8 cellular contexts compared by ENCODE assay signal in the genomic region with DNA sequence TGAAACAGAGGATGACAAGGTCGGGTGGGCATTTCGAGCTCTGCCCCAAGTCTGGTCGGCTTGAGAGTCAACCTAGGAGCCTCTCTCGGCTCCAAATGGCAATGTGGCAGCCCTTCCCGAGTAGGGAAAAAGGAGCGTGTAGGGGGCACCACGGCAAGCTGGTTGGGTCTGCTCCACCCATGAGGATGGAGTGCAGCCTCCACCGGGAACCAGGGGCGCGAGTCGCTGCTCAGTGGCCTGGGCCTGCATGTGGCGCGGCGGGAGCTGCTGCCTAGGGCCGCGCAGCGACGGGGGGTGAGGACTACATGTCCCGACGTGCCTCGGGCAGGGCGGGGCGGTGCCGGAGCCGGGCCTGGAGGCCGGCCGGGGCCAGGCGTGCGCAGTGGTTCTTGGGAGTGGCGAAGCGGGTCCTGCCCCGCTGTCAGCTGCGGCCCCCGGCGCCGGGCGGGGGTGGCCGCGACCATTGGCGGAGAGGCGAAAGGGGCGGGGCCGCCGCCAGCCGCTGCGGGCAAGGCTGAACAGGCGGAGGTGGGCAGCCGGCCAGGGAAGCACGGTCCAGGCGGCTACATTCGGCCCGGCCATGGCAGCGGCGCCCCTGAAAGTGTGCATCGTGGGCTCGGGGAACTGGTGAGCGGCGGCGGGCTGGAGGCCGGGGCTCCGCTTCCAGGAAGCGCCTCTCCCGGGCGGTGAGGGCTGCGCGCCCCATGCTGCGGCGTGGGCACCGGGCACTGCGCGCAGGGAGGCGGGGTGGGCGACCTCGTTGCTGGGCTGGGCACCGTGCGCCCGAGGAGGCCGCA. TPM values are rescaled to one million over a fixed set of nuclear protein-coding genes. Genes with fewer than 3 reads are reported as not detected.
DNase-seq lines count a peak whose midpoint lies in the region; ATAC-seq and TF ChIP-seq lines count a peak whose summit lies in the region.

A gene (plus strand): TSS at position 489 of the 797 bp plus-strand sequence. CDS start 92 bp downstream, at position 581.

- no peaks in the 10 kb centered on the region for H3K27me3 ChIP-seq in SK-N-SH (ENCODE audit: insufficient read depth)

- ATAC-seq in HG02571 (IDR thresholded peaks at IDR 0.05; ENCODE audit: unreplicated experiment), result peak; percentile 100

- TF ChIP-seq CTCF in NB4 (IDR thresholded peaks at IDR 0.05; ENCODE audit: low read depth, low read length), result no peak
- TF ChIP-seq CTCF in SK-N-SH (IDR thresholded peaks at IDR 0.05), result no peak

- H2AFZ ChIP-seq in SK-N-SH (ENCODE audit: low read depth), result peak within 1 kb of the TSS; percentile 82

- H4K20me1 ChIP-seq in SK-N-SH (ENCODE audit: insufficient read depth), result no peaks in the 10 kb centered on the region

- peak; percentile 81 for DNase-seq in GM04504 (ENCODE audit: low read depth)
- peak; percentile 95 for DNase-seq in NB4 (ENCODE audit: low read depth)
- DNase-seq in SK-N-SH, result peak; percentile 98
- DNase-seq in activated naive CD4-positive, alpha-beta T cell treated with anti-CD3 and anti-CD28 coated beads, Interleukin-2, amount 50 U/mL, for 16 hours, result peak; percentile 96
- DNase-seq in germinal center (ENCODE audit: low spot score), result peak; percentile 94
- DNase-seq in nucleus accumbens (lab: John Stamatoyannopoulos, UW), result peak; percentile 10 to 98 (median 94)
- peak; percentile 95 for DNase-seq in superior temporal gyrus (ENCODE audit: extremely low spot score)

- CTCF ChIA-PET in SK-N-SH (lab: Yijun Ruan, JAX), result interaction anchor here (1.2 kb wide), 1 partner anchor 38 kb away, joined by 4 read pairs; no protein-coding TSS in a partner anchor

- POLR2A ChIA-PET in SK-N-SH (lab: Yijun Ruan, JAX), result interaction anchor here (0.7 kb wide), 1 partner anchor 33 kb away, joined by 3 read pairs; no protein-coding TSS in a partner anchor

- H3K4me1 ChIP-seq in SK-N-SH (ENCODE audit: control insufficient read depth in 1 of 2, insufficient read depth in 2 of 2, low read depth in 1 of 2, low read length in 1 of 2), result peaks cover 0 to 21% of the 10 kb centered on the region in 2 experiments; a peak in 1 of 4 replicates

- no peak for TF ChIP-seq RAD21 in SK-N-SH (IDR thresholded peaks at IDR 0.05; ENCODE audit: low read length)

- H3K9ac ChIP-seq in SK-N-SH, result no peak within 1 kb of the TSS; the same call in 1 of the 2 replicates

- H3K4me3 ChIP-seq in NB4 (ENCODE audit: low read depth, low read length) (peak within 1 kb of the TSS; percentile 82), SK-N-SH (ENCODE audit: low read depth in 2 of 2, low read length in 1 of 2) (peak within 1 kb of the TSS; percentile 70 to 73)

- H3K9me3 ChIP-seq in SK-N-SH, result no peaks in the 10 kb centered on the region

- peak within 1 kb of the TSS; percentile 88 for H3K4me2 ChIP-seq in SK-N-SH

- H3K36me3 ChIP-seq in SK-N-SH (replicated peaks in 1 of 2; ENCODE audit: control insufficient read depth in 1 of 2, insufficient read depth in 2 of 2, low read length in 1 of 2), result no peaks in the 10 kb centered on the region

- no peaks in the 10 kb centered on the region for H3K9me2 ChIP-seq in SK-N-SH

- peak within 1 kb of the TSS in 1 of 2 experiments; percentile 51; a peak in 1 of 4 replicates for H3K27ac ChIP-seq in SK-N-SH (ENCODE audit: low read depth in 2 of 2, low read length in 1 of 2)

- whole genome bisulfite sequencing in SK-N-SH (ENCODE audit: low lambda C conversion rate), result 11% methylated on average over 10 of the region's 78 CpGs

- peak; percentile 68 for TF ChIP-seq POLR2A in NB4 (IDR thresholded peaks at IDR 0.05; ENCODE audit: extremely low read depth, insufficient read length)

- no peaks in the 10 kb centered on the region for H3F3A ChIP-seq in SK-N-SH (replicated peaks; ENCODE audit: insufficient read depth)

- no peaks in the 10 kb centered on the region for H3K79me2 ChIP-seq in SK-N-SH (ENCODE audit: insufficient read depth)

- no peak for TF ChIP-seq EP300 in SK-N-SH (IDR thresholded peaks at IDR 0.05; ENCODE audit: borderline replicate concordance in 1 of 2, low read depth in 1 of 2, low read length in 1 of 2)

TF ChIP-seq in SK-N-SH, 30 proteins besides CTCF, POLR2A, EP300 and RAD21 (continues in another document):
- TF ChIP-seq TEAD4 (IDR thresholded peaks at IDR 0.05; ENCODE audit: borderline replicate concordance, insufficient read depth) (no peak), MXI1 (IDR thresholded peaks at IDR 0.05; ENCODE audit: low read depth, low read length) (peak; percentile 79), SIN3A (IDR thresholded peaks at IDR 0.05; ENCODE audit: borderline replicate concordance, low read depth, low read length) (no peak), NRF1 (IDR thresholded peaks at IDR 0.05; ENCODE audit: low read depth, low read length) (peak; percentile 81), TAF1 (IDR thresholded peaks at IDR 0.05; ENCODE audit: borderline replicate concordance, low read depth, low read length) (no peak), GABPA (IDR thresholded peaks at IDR 0.05; ENCODE audit: low read depth) (no peak), YY1 (IDR thresholded peaks at IDR 0.05; ENCODE audit: low read depth) (no peak), EZH2phosphoT487 (IDR thresholded peaks at IDR 0.05; ENCODE audit: borderline replicate concordance, low read depth) (no peak), ELF1 (IDR thresholded peaks at IDR 0.05) (no peak), RFX5 (IDR thresholded peaks at IDR 0.05; ENCODE audit: low read length) (no peak), MEF2A (IDR thresholded peaks at IDR 0.05; ENCODE audit: borderline replicate concordance, low read depth) (no peak), SMC3 (IDR thresholded peaks at IDR 0.05; ENCODE audit: low read depth, low read length) (no peak), FOXM1 (IDR thresholded peaks at IDR 0.05; ENCODE audit: low read depth) (no peak), GATA2 (CRISPR knock-in tag; IDR thresholded peaks at IDR 0.05) (no peak), RXRA (IDR thresholded peaks at IDR 0.05; ENCODE audit: borderline replicate concordance, low read depth) (no peak), RCOR1 (IDR thresholded peaks at IDR 0.05; ENCODE audit: low read length) (no peak), NFIC (IDR thresholded peaks at IDR 0.05; ENCODE audit: borderline replicate concordance) (peak; percentile 68), FOSL2 (IDR thresholded peaks at IDR 0.05; ENCODE audit: borderline replicate concordance, low read depth) (no peak)
- TF ChIP-seq, protein P1, sequence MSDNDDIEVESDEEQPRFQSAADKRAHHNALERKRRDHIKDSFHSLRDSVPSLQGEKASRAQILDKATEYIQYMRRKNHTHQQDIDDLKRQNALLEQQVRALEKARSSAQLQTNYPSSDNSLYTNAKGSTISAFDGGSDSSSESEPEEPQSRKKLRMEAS (IDR thresholded peaks at IDR 0.05; ENCODE audit: low read depth), result peak; percentile 46; the same call in 1 of the 2 replicates
- TF ChIP-seq, protein P2, sequence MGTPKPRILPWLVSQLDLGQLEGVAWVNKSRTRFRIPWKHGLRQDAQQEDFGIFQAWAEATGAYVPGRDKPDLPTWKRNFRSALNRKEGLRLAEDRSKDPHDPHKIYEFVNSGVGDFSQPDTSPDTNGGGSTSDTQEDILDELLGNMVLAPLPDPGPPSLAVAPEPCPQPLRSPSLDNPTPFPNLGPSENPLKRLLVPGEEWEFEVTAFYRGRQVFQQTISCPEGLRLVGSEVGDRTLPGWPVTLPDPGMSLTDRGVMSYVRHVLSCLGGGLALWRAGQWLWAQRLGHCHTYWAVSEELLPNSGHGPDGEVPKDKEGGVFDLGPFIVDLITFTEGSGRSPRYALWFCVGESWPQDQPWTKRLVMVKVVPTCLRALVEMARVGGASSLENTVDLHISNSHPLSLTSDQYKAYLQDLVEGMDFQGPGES (IDR thresholded peaks at IDR 0.05; ENCODE audit: low read depth, low read length), result no peak
- TF ChIP-seq, protein P3, sequence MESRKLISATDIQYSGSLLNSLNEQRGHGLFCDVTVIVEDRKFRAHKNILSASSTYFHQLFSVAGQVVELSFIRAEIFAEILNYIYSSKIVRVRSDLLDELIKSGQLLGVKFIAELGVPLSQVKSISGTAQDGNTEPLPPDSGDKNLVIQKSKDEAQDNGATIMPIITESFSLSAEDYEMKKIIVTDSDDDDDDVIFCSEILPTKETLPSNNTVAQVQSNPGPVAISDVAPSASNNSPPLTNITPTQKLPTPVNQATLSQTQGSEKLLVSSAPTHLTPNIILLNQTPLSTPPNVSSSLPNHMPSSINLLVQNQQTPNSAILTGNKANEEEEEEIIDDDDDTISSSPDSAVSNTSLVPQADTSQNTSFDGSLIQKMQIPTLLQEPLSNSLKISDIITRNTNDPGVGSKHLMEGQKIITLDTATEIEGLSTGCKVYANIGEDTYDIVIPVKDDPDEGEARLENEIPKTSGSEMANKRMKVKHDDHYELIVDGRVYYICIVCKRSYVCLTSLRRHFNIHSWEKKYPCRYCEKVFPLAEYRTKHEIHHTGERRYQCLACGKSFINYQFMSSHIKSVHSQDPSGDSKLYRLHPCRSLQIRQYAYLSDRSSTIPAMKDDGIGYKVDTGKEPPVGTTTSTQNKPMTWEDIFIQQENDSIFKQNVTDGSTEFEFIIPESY (IDR thresholded peaks at IDR 0.05; ENCODE audit: borderline replicate concordance, low read depth), result no peak
- TF ChIP-seq, protein P4, sequence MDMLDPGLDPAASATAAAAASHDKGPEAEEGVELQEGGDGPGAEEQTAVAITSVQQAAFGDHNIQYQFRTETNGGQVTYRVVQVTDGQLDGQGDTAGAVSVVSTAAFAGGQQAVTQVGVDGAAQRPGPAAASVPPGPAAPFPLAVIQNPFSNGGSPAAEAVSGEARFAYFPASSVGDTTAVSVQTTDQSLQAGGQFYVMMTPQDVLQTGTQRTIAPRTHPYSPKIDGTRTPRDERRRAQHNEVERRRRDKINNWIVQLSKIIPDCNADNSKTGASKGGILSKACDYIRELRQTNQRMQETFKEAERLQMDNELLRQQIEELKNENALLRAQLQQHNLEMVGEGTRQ (IDR thresholded peaks at IDR 0.05; ENCODE audit: borderline replicate concordance, low read depth, low read length), result no peak
- TF ChIP-seq, protein P5, sequence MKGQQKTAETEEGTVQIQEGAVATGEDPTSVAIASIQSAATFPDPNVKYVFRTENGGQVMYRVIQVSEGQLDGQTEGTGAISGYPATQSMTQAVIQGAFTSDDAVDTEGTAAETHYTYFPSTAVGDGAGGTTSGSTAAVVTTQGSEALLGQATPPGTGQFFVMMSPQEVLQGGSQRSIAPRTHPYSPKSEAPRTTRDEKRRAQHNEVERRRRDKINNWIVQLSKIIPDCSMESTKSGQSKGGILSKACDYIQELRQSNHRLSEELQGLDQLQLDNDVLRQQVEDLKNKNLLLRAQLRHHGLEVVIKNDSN (IDR thresholded peaks at IDR 0.05; ENCODE audit: borderline replicate concordance, low read depth), result no peak

RNA-seq across cellular contexts. Expression of the gene that starts here (rescaled TPM):
- polyA plus RNA-seq in SK-N-SH (2012; rRNA removed), result 6.1 and 7.7 TPM in 2 replicates
- polyA plus RNA-seq in SK-N-SH (2012; cell fraction: cytosol; rRNA removed), result 8.0 and 8.7 TPM in 2 replicates
- polyA plus RNA-seq in SK-N-SH (2012; cell fraction: nucleus; rRNA removed), result 6.9 and 7.6 TPM in 2 replicates
